Comparison of ENCODE assay signal across 1 cellular context in the genomic region with DNA sequence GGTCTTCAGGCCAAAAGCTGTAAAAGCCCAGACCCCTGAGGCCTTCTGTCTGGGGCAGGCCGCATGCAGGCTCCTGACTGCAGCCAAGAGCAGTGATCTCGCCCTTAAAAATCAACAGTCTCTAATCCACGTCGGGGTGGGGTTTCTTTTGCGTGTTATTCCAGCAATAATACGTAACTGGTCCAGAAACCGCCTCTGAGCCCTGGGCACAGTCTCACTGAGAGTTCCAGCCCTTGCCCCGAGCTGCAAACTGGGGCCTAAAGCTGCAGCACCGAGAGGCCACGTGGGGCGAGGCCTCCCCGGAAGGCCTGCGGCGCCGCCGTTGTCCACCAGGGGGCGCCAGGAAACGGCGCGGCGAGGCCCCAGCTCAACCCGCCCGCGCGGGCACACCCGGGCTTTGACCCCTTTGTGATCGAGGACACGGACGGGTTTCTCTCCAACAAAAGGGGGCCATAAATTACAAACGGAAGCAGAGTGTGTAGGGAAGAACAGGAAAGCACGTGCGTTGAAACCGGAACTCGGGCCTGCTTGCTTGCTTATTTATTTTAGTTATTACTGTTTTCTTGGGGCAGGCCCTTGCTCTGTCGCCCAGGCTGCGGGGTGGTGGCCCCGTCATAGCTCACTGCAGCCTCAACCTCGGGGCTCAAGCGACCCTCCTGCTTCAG.
TF ChIP-seq lines count a peak whose summit lies in the region.

No MANE protein-coding gene starts in this region.

TF ChIP-seq in HepG2, 621 proteins besides CTCF, POLR2A, EP300 and RAD21 (continued from another document and continues in another):
- TF ChIP-seq, protein P1, sequence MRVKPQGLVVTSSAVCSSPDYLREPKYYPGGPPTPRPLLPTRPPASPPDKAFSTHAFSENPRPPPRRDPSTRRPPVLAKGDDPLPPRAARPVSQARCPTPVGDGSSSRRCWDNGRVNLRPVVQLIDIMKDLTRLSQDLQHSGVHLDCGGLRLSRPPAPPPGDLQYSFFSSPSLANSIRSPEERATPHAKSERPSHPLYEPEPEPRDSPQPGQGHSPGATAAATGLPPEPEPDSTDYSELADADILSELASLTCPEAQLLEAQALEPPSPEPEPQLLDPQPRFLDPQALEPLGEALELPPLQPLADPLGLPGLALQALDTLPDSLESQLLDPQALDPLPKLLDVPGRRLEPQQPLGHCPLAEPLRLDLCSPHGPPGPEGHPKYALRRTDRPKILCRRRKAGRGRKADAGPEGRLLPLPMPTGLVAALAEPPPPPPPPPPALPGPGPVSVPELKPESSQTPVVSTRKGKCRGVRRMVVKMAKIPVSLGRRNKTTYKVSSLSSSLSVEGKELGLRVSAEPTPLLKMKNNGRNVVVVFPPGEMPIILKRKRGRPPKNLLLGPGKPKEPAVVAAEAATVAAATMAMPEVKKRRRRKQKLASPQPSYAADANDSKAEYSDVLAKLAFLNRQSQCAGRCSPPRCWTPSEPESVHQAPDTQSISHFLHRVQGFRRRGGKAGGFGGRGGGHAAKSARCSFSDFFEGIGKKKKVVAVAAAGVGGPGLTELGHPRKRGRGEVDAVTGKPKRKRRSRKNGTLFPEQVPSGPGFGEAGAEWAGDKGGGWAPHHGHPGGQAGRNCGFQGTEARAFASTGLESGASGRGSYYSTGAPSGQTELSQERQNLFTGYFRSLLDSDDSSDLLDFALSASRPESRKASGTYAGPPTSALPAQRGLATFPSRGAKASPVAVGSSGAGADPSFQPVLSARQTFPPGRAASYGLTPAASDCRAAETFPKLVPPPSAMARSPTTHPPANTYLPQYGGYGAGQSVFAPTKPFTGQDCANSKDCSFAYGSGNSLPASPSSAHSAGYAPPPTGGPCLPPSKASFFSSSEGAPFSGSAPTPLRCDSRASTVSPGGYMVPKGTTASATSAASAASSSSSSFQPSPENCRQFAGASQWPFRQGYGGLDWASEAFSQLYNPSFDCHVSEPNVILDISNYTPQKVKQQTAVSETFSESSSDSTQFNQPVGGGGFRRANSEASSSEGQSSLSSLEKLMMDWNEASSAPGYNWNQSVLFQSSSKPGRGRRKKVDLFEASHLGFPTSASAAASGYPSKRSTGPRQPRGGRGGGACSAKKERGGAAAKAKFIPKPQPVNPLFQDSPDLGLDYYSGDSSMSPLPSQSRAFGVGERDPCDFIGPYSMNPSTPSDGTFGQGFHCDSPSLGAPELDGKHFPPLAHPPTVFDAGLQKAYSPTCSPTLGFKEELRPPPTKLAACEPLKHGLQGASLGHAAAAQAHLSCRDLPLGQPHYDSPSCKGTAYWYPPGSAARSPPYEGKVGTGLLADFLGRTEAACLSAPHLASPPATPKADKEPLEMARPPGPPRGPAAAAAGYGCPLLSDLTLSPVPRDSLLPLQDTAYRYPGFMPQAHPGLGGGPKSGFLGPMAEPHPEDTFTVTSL (CRISPR knock-in tag; IDR thresholded peaks at IDR 0.05; ENCODE audit: borderline replicate concordance): peak; percentile 78; the same call in 1 of the 2 replicates
- TF ChIP-seq POGZ (CRISPR knock-in tag; IDR thresholded peaks at IDR 0.05) (peak; percentile 87), ZKSCAN5 (CRISPR knock-in tag; IDR thresholded peaks at IDR 0.05) (no peak), ZNF788 (CRISPR knock-in tag; IDR thresholded peaks at IDR 0.05; ENCODE audit: borderline replicate concordance) (peak; percentile 60; the same call in 1 of the 2 replicates), ZNF296 (CRISPR knock-in tag; conservative IDR thresholded peaks at IDR 0.05) (no peak), NRL (CRISPR knock-in tag; IDR thresholded peaks at IDR 0.05; ENCODE audit: borderline replicate concordance) (peak; percentile 86; the same call in 1 of the 2 replicates), CC2D1A (CRISPR knock-in tag; IDR thresholded peaks at IDR 0.05) (no peak), KAT2B (IDR thresholded peaks at IDR 0.05; ENCODE audit: borderline replicate concordance, low read depth, low read length) (no peak), EHMT2 (IDR thresholded peaks at IDR 0.05; ENCODE audit: borderline replicate concordance, low read depth, low read length) (no peak), RBM22 (optimal IDR thresholded peaks at IDR 0.05; ENCODE audit: low read length) (no peak), ZEB1 (IDR thresholded peaks at IDR 0.05; ENCODE audit: insufficient replicate concordance, low read depth) (no peak), THAP11 (CRISPR knock-in tag; IDR thresholded peaks at IDR 0.05) (peak; percentile 80), KAT7 (CRISPR knock-in tag; IDR thresholded peaks at IDR 0.05; ENCODE audit: borderline replicate concordance) (0 out of 2 replicates have a peak, but pooled peaks have one; percentile 68), ZNF572 (CRISPR knock-in tag; IDR thresholded peaks at IDR 0.05) (peak; percentile 91), ZNF570 (CRISPR knock-in tag; IDR thresholded peaks at IDR 0.05; ENCODE audit: borderline replicate concordance) (0 out of 2 replicates have a peak, but pooled peaks have one; percentile 25), SP5 (CRISPR knock-in tag; IDR thresholded peaks at IDR 0.05; ENCODE audit: borderline replicate concordance, low read depth) (no peak), TCF7 (IDR thresholded peaks at IDR 0.05; ENCODE audit: low read depth) (no peak), NR2F1 (CRISPR knock-in tag; IDR thresholded peaks at IDR 0.05) (peak; percentile 39 to 74; a peak in 3 of 4 replicates), ZNF331 (CRISPR knock-in tag; IDR thresholded peaks at IDR 0.05) (peak; percentile 92), ZFAT (CRISPR knock-in tag; conservative IDR thresholded peaks at IDR 0.05) (no peak), IRF2 (CRISPR knock-in tag; IDR thresholded peaks at IDR 0.05) (peak; percentile 74), NFIB (CRISPR knock-in tag; IDR thresholded peaks at IDR 0.05; ENCODE audit: borderline replicate concordance) (no peak), ZNF451 (CRISPR knock-in tag; IDR thresholded peaks at IDR 0.05) (no peak), ZNF253 (CRISPR knock-in tag; IDR thresholded peaks at IDR 0.05; ENCODE audit: borderline replicate concordance) (no peak), SP140L (CRISPR knock-in tag; IDR thresholded peaks at IDR 0.05; ENCODE audit: borderline replicate concordance) (no peak), KLF16 (CRISPR knock-in tag; IDR thresholded peaks at IDR 0.05) (peak in 1 of 2 experiments; percentile 83; a peak in 2 of 4 replicates), TAF1 (CRISPR knock-in tag; IDR thresholded peaks at IDR 0.05) (peak; percentile 49), JUND (CRISPR knock-in tag; IDR thresholded peaks at IDR 0.05) (peak; percentile 50; the same call in 1 of the 2 replicates), STAT5B (CRISPR knock-in tag; IDR thresholded peaks at IDR 0.05) (no peak), ZNF557 (CRISPR knock-in tag; IDR thresholded peaks at IDR 0.05) (no peak), PITX1 (CRISPR knock-in tag; IDR thresholded peaks at IDR 0.05) (peak; percentile 82), ZBTB8A (CRISPR knock-in tag; IDR thresholded peaks at IDR 0.05; ENCODE audit: borderline replicate concordance, low read depth) (no peak), MTF1 (CRISPR knock-in tag; IDR thresholded peaks at IDR 0.05) (no peak), SYNCRIP (IDR thresholded peaks at IDR 0.05; ENCODE audit: insufficient read depth, low read depth, low read length) (no peak), ZNF75D (CRISPR knock-in tag; IDR thresholded peaks at IDR 0.05; ENCODE audit: borderline replicate concordance) (no peak), ZNF12 (CRISPR knock-in tag; IDR thresholded peaks at IDR 0.05) (no peak; the same call in 1 of the 2 replicates), ZNF607 (CRISPR knock-in tag; IDR thresholded peaks at IDR 0.05; ENCODE audit: borderline replicate concordance) (peak; percentile 97), ESRRA (CRISPR knock-in tag; IDR thresholded peaks at IDR 0.05; ENCODE audit: low read depth) (peak; percentile 91), SALL1 (CRISPR knock-in tag; IDR thresholded peaks at IDR 0.05) (peak; percentile 96), HOXA9 (CRISPR knock-in tag; IDR thresholded peaks at IDR 0.05; ENCODE audit: borderline replicate concordance) (peak; percentile 66; the same call in 1 of the 2 replicates), ZNF329 (CRISPR knock-in tag; IDR thresholded peaks at IDR 0.05; ENCODE audit: low read depth) (peak; percentile 76), FOXK1 (CRISPR knock-in tag; IDR thresholded peaks at IDR 0.05; ENCODE audit: borderline replicate concordance, low read depth) (peak; percentile 71; the same call in 1 of the 2 replicates)
- TF ChIP-seq, protein P2, sequence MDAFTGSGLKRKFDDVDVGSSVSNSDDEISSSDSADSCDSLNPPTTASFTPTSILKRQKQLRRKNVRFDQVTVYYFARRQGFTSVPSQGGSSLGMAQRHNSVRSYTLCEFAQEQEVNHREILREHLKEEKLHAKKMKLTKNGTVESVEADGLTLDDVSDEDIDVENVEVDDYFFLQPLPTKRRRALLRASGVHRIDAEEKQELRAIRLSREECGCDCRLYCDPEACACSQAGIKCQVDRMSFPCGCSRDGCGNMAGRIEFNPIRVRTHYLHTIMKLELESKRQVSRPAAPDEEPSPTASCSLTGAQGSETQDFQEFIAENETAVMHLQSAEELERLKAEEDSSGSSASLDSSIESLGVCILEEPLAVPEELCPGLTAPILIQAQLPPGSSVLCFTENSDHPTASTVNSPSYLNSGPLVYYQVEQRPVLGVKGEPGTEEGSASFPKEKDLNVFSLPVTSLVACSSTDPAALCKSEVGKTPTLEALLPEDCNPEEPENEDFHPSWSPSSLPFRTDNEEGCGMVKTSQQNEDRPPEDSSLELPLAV (CRISPR knock-in tag; conservative IDR thresholded peaks at IDR 0.05; ENCODE audit: low read depth): no peak
- TF ChIP-seq, protein P3, sequence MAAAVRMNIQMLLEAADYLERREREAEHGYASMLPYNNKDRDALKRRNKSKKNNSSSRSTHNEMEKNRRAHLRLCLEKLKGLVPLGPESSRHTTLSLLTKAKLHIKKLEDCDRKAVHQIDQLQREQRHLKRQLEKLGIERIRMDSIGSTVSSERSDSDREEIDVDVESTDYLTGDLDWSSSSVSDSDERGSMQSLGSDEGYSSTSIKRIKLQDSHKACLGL (CRISPR knock-in tag; IDR thresholded peaks at IDR 0.05): peak; percentile 88; the same call in 1 of the 2 replicates
- TF ChIP-seq, protein P4, sequence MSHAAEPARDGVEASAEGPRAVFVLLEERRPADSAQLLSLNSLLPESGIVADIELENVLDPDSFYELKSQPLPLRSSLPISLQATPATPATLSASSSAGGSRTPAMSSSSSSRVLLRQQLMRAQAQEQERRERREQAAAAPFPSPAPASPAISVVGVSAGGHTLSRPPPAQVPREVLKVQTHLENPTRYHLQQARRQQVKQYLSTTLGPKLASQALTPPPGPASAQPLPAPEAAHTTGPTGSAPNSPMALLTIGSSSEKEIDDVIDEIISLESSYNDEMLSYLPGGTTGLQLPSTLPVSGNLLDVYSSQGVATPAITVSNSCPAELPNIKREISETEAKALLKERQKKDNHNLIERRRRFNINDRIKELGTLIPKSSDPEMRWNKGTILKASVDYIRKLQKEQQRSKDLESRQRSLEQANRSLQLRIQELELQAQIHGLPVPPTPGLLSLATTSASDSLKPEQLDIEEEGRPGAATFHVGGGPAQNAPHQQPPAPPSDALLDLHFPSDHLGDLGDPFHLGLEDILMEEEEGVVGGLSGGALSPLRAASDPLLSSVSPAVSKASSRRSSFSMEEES (CRISPR knock-in tag; IDR thresholded peaks at IDR 0.05): peak; percentile 71
- TF ChIP-seq, protein P5, sequence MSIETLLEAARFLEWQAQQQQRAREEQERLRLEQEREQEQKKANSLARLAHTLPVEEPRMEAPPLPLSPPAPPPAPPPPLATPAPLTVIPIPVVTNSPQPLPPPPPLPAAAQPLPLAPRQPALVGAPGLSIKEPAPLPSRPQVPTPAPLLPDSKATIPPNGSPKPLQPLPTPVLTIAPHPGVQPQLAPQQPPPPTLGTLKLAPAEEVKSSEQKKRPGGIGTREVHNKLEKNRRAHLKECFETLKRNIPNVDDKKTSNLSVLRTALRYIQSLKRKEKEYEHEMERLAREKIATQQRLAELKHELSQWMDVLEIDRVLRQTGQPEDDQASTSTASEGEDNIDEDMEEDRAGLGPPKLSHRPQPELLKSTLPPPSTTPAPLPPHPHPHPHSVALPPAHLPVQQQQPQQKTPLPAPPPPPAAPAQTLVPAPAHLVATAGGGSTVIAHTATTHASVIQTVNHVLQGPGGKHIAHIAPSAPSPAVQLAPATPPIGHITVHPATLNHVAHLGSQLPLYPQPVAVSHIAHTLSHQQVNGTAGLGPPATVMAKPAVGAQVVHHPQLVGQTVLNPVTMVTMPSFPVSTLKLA (IDR thresholded peaks at IDR 0.05): peak; percentile 70
- TF ChIP-seq, protein P6, sequence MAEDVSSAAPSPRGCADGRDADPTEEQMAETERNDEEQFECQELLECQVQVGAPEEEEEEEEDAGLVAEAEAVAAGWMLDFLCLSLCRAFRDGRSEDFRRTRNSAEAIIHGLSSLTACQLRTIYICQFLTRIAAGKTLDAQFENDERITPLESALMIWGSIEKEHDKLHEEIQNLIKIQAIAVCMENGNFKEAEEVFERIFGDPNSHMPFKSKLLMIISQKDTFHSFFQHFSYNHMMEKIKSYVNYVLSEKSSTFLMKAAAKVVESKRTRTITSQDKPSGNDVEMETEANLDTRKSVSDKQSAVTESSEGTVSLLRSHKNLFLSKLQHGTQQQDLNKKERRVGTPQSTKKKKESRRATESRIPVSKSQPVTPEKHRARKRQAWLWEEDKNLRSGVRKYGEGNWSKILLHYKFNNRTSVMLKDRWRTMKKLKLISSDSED (CRISPR knock-in tag; IDR thresholded peaks at IDR 0.05): peak; percentile 60; the same call in 1 of the 2 replicates
- TF ChIP-seq, protein P7, sequence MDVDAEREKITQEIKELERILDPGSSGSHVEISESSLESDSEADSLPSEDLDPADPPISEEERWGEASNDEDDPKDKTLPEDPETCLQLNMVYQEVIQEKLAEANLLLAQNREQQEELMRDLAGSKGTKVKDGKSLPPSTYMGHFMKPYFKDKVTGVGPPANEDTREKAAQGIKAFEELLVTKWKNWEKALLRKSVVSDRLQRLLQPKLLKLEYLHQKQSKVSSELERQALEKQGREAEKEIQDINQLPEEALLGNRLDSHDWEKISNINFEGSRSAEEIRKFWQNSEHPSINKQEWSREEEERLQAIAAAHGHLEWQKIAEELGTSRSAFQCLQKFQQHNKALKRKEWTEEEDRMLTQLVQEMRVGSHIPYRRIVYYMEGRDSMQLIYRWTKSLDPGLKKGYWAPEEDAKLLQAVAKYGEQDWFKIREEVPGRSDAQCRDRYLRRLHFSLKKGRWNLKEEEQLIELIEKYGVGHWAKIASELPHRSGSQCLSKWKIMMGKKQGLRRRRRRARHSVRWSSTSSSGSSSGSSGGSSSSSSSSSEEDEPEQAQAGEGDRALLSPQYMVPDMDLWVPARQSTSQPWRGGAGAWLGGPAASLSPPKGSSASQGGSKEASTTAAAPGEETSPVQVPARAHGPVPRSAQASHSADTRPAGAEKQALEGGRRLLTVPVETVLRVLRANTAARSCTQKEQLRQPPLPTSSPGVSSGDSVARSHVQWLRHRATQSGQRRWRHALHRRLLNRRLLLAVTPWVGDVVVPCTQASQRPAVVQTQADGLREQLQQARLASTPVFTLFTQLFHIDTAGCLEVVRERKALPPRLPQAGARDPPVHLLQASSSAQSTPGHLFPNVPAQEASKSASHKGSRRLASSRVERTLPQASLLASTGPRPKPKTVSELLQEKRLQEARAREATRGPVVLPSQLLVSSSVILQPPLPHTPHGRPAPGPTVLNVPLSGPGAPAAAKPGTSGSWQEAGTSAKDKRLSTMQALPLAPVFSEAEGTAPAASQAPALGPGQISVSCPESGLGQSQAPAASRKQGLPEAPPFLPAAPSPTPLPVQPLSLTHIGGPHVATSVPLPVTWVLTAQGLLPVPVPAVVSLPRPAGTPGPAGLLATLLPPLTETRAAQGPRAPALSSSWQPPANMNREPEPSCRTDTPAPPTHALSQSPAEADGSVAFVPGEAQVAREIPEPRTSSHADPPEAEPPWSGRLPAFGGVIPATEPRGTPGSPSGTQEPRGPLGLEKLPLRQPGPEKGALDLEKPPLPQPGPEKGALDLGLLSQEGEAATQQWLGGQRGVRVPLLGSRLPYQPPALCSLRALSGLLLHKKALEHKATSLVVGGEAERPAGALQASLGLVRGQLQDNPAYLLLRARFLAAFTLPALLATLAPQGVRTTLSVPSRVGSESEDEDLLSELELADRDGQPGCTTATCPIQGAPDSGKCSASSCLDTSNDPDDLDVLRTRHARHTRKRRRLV (CRISPR knock-in tag; IDR thresholded peaks at IDR 0.05): peak; percentile 58; the same call in 1 of the 2 replicates
